2 cellular contexts compared by ENCODE assay signal in genomic region chr19:47020992-47021496, GRCh38.
A peak's percentile ranks its signal among the peaks of the same experiment; 100 is the strongest.
TF ChIP-seq lines count a peak whose summit lies in the region.

No MANE protein-coding gene starts in this region.

TF ChIP-seq in HEK293, 187 proteins besides CTCF, POLR2A, EP300 and RAD21 (continues in another document):
- TF ChIP-seq EGR2 (tag by site-specific recombination; IDR thresholded peaks at IDR 0.05; ENCODE audit: low read depth) (peak; percentile 19; the same call in 1 of the 2 replicates), ZBTB10 (tag by site-specific recombination; IDR thresholded peaks at IDR 0.05) (peak; percentile 57; the same call in 1 of the 2 replicates), ZNF18 (tag by site-specific recombination; IDR thresholded peaks at IDR 0.05) (peak; percentile 100), PATZ1 (tag by site-specific recombination; IDR thresholded peaks at IDR 0.05) (peak; percentile 63; the same call in 1 of the 2 replicates), ZNF24 (tag by site-specific recombination; IDR thresholded peaks at IDR 0.05) (0 out of 2 replicates have a peak, but pooled peaks have one; percentile 27), ZNF324 (tag by site-specific recombination; IDR thresholded peaks at IDR 0.05) (no peak), ZNF335 (tag by site-specific recombination; conservative IDR thresholded peaks at IDR 0.05) (peak; percentile 29; the same call in 1 of the 2 replicates), ZNF670 (tag by site-specific recombination; IDR thresholded peaks at IDR 0.05; ENCODE audit: low read depth) (no peak), ZFP3 (tag by site-specific recombination; IDR thresholded peaks at IDR 0.05; ENCODE audit: low read depth) (no peak), ATF2 (tag by site-specific recombination; IDR thresholded peaks at IDR 0.05; ENCODE audit: low read depth) (no peak)
- TF ChIP-seq, protein P1, sequence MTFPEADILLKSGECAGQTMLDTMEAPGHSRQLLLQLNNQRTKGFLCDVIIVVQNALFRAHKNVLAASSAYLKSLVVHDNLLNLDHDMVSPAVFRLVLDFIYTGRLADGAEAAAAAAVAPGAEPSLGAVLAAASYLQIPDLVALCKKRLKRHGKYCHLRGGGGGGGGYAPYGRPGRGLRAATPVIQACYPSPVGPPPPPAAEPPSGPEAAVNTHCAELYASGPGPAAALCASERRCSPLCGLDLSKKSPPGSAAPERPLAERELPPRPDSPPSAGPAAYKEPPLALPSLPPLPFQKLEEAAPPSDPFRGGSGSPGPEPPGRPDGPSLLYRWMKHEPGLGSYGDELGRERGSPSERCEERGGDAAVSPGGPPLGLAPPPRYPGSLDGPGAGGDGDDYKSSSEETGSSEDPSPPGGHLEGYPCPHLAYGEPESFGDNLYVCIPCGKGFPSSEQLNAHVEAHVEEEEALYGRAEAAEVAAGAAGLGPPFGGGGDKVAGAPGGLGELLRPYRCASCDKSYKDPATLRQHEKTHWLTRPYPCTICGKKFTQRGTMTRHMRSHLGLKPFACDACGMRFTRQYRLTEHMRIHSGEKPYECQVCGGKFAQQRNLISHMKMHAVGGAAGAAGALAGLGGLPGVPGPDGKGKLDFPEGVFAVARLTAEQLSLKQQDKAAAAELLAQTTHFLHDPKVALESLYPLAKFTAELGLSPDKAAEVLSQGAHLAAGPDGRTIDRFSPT (tag by site-specific recombination; IDR thresholded peaks at IDR 0.05) = 0 out of 2 replicates have a peak, but pooled peaks have one; percentile 32

TF ChIP-seq in HepG2, 621 proteins besides CTCF, POLR2A, EP300 and RAD21 (continues in another document):
- TF ChIP-seq FOXM1 (CRISPR knock-in tag; IDR thresholded peaks at IDR 0.05) = no peak
- TF ChIP-seq ZNF678 (CRISPR knock-in tag; IDR thresholded peaks at IDR 0.05) = no peak
- no peak for TF ChIP-seq ZNF557 (CRISPR knock-in tag; IDR thresholded peaks at IDR 0.05)
- no peak for TF ChIP-seq HNRNPLL (IDR thresholded peaks at IDR 0.05; ENCODE audit: low read depth, low read length, poor library complexity, severe bottlenecking)
- no peak for TF ChIP-seq MIXL1 (CRISPR knock-in tag; IDR thresholded peaks at IDR 0.05)
- TF ChIP-seq FUBP1 (CRISPR knock-in tag; IDR thresholded peaks at IDR 0.05; ENCODE audit: borderline replicate concordance) = no peak
- no peak for TF ChIP-seq MBNL3 (CRISPR knock-in tag; conservative IDR thresholded peaks at IDR 0.05)
- TF ChIP-seq TFDP2 (CRISPR knock-in tag; IDR thresholded peaks at IDR 0.05) = no peak
- TF ChIP-seq PATZ1 (CRISPR knock-in tag; IDR thresholded peaks at IDR 0.05) = peak; percentile 54
- TF ChIP-seq SRY (CRISPR knock-in tag; IDR thresholded peaks at IDR 0.05) = no peak
- TF ChIP-seq, protein P2, sequence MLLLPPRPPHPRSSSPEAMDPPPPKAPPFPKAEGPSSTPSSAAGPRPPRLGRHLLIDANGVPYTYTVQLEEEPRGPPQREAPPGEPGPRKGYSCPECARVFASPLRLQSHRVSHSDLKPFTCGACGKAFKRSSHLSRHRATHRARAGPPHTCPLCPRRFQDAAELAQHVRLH (CRISPR knock-in tag; IDR thresholded peaks at IDR 0.05; ENCODE audit: borderline replicate concordance, low read depth) = no peak
- TF ChIP-seq ZMYM3 (CRISPR knock-in tag; IDR thresholded peaks at IDR 0.05) = no peak
- TF ChIP-seq ARNT2 (CRISPR knock-in tag; IDR thresholded peaks at IDR 0.05; ENCODE audit: low read depth) = no peak
- no peak for TF ChIP-seq FOXK1 (CRISPR knock-in tag; IDR thresholded peaks at IDR 0.05; ENCODE audit: borderline replicate concordance, low read depth)
- no peak for TF ChIP-seq SP2 (CRISPR knock-in tag; IDR thresholded peaks at IDR 0.05)
- TF ChIP-seq, protein P3, sequence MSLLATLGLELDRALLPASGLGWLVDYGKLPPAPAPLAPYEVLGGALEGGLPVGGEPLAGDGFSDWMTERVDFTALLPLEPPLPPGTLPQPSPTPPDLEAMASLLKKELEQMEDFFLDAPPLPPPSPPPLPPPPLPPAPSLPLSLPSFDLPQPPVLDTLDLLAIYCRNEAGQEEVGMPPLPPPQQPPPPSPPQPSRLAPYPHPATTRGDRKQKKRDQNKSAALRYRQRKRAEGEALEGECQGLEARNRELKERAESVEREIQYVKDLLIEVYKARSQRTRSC (CRISPR knock-in tag; IDR thresholded peaks at IDR 0.05; ENCODE audit: low read depth) = no peak
- TF ChIP-seq TCF12 (IDR thresholded peaks at IDR 0.05) = no peak
- TF ChIP-seq TCF12 (CRISPR knock-in tag; IDR thresholded peaks at IDR 0.05) = no peak
- peak; percentile 100 for TF ChIP-seq ZNF18 (CRISPR knock-in tag; IDR thresholded peaks at IDR 0.05; ENCODE audit: insufficient replicate concordance)
- TF ChIP-seq ZNF333 (CRISPR knock-in tag; IDR thresholded peaks at IDR 0.05; ENCODE audit: borderline replicate concordance) = 0 out of 2 replicates have a peak, but pooled peaks have one; percentile 34
- TF ChIP-seq, protein P4, sequence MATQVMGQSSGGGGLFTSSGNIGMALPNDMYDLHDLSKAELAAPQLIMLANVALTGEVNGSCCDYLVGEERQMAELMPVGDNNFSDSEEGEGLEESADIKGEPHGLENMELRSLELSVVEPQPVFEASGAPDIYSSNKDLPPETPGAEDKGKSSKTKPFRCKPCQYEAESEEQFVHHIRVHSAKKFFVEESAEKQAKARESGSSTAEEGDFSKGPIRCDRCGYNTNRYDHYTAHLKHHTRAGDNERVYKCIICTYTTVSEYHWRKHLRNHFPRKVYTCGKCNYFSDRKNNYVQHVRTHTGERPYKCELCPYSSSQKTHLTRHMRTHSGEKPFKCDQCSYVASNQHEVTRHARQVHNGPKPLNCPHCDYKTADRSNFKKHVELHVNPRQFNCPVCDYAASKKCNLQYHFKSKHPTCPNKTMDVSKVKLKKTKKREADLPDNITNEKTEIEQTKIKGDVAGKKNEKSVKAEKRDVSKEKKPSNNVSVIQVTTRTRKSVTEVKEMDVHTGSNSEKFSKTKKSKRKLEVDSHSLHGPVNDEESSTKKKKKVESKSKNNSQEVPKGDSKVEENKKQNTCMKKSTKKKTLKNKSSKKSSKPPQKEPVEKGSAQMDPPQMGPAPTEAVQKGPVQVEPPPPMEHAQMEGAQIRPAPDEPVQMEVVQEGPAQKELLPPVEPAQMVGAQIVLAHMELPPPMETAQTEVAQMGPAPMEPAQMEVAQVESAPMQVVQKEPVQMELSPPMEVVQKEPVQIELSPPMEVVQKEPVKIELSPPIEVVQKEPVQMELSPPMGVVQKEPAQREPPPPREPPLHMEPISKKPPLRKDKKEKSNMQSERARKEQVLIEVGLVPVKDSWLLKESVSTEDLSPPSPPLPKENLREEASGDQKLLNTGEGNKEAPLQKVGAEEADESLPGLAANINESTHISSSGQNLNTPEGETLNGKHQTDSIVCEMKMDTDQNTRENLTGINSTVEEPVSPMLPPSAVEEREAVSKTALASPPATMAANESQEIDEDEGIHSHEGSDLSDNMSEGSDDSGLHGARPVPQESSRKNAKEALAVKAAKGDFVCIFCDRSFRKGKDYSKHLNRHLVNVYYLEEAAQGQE (IDR thresholded peaks at IDR 0.05; ENCODE audit: borderline replicate concordance in 1 of 2, low read depth in 1 of 2, low read length in 2 of 2) = no peak
- no peak for TF ChIP-seq KLF15 (CRISPR knock-in tag; IDR thresholded peaks at IDR 0.05; ENCODE audit: borderline replicate concordance)
- TF ChIP-seq, protein P5, sequence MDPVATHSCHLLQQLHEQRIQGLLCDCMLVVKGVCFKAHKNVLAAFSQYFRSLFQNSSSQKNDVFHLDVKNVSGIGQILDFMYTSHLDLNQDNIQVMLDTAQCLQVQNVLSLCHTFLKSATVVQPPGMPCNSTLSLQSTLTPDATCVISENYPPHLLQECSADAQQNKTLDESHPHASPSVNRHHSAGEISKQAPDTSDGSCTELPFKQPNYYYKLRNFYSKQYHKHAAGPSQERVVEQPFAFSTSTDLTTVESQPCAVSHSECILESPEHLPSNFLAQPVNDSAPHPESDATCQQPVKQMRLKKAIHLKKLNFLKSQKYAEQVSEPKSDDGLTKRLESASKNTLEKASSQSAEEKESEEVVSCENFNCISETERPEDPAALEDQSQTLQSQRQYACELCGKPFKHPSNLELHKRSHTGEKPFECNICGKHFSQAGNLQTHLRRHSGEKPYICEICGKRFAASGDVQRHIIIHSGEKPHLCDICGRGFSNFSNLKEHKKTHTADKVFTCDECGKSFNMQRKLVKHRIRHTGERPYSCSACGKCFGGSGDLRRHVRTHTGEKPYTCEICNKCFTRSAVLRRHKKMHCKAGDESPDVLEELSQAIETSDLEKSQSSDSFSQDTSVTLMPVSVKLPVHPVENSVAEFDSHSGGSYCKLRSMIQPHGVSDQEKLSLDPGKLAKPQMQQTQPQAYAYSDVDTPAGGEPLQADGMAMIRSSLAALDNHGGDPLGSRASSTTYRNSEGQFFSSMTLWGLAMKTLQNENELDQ (CRISPR knock-in tag; IDR thresholded peaks at IDR 0.05; ENCODE audit: borderline replicate concordance) = no peak
- no peak for TF ChIP-seq ZNF83 (CRISPR knock-in tag; IDR thresholded peaks at IDR 0.05; ENCODE audit: borderline replicate concordance)
- no peak for TF ChIP-seq FOSL2 (CRISPR knock-in tag; IDR thresholded peaks at IDR 0.05)
- TF ChIP-seq ZFX (CRISPR knock-in tag; IDR thresholded peaks at IDR 0.05; ENCODE audit: low read depth) = no peak
- peak; percentile 47; the same call in 1 of the 2 replicates for TF ChIP-seq ETV5 (CRISPR knock-in tag; IDR thresholded peaks at IDR 0.05; ENCODE audit: borderline replicate concordance)
- peak; percentile 37; the same call in 1 of the 2 replicates for TF ChIP-seq GABPB1 (CRISPR knock-in tag; IDR thresholded peaks at IDR 0.05)
- no peak for TF ChIP-seq THAP11 (CRISPR knock-in tag; IDR thresholded peaks at IDR 0.05)
- no peak for TF ChIP-seq BCL6 (CRISPR knock-in tag; IDR thresholded peaks at IDR 0.05)
- TF ChIP-seq ATF4 (CRISPR knock-in tag; IDR thresholded peaks at IDR 0.05) = no peak
- TF ChIP-seq PTBP1 (IDR thresholded peaks at IDR 0.05; ENCODE audit: low read depth, low read length, poor library complexity, severe bottlenecking) = no peak
- TF ChIP-seq NFIB (CRISPR knock-in tag; IDR thresholded peaks at IDR 0.05; ENCODE audit: borderline replicate concordance) = no peak
- TF ChIP-seq GTF3A (CRISPR knock-in tag; conservative IDR thresholded peaks at IDR 0.05) = no peak
- no peak for TF ChIP-seq HES4 (CRISPR knock-in tag; IDR thresholded peaks at IDR 0.05; ENCODE audit: borderline replicate concordance)
- TF ChIP-seq ATF3 (CRISPR knock-in tag; IDR thresholded peaks at IDR 0.05) = no peak
- TF ChIP-seq TRIM24 (CRISPR knock-in tag; IDR thresholded peaks at IDR 0.05) = no peak
- no peak for TF ChIP-seq SMC3 (IDR thresholded peaks at IDR 0.05; ENCODE audit: low read length)
